1 cellular context compared by ENCODE assay signal in genomic region chr12:3040663-3041544, GRCh38.
TF ChIP-seq lines count a peak whose summit lies in the region.

No MANE protein-coding gene starts in this region.

TF ChIP-seq in HCT116, 20 proteins besides CTCF, POLR2A, EP300 and RAD21 (continued from another document):
- TF ChIP-seq, protein P1, sequence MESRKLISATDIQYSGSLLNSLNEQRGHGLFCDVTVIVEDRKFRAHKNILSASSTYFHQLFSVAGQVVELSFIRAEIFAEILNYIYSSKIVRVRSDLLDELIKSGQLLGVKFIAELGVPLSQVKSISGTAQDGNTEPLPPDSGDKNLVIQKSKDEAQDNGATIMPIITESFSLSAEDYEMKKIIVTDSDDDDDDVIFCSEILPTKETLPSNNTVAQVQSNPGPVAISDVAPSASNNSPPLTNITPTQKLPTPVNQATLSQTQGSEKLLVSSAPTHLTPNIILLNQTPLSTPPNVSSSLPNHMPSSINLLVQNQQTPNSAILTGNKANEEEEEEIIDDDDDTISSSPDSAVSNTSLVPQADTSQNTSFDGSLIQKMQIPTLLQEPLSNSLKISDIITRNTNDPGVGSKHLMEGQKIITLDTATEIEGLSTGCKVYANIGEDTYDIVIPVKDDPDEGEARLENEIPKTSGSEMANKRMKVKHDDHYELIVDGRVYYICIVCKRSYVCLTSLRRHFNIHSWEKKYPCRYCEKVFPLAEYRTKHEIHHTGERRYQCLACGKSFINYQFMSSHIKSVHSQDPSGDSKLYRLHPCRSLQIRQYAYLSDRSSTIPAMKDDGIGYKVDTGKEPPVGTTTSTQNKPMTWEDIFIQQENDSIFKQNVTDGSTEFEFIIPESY (IDR thresholded peaks at IDR 0.05; ENCODE audit: extremely low read depth, insufficient replicate concordance, low read length), result no peak
- TF ChIP-seq ATF3 (IDR thresholded peaks at IDR 0.05), result no peak
- no peak for TF ChIP-seq JUND (IDR thresholded peaks at IDR 0.05)
- no peak for TF ChIP-seq REST (IDR thresholded peaks at IDR 0.05; ENCODE audit: low read depth)
- TF ChIP-seq YY1 (IDR thresholded peaks at IDR 0.05; ENCODE audit: extremely low read depth, insufficient replicate concordance, low read depth, low read length), result no peak
